9 cellular contexts compared by ENCODE assay signal in genomic region chr4:144654161-144654560, GRCh38. TPM values are rescaled to one million over a fixed set of nuclear protein-coding genes. Genes with fewer than 3 reads are reported as not detected.
"Had no signal": no experiment of that assay in that cellular context is flagged by ENCODE, and none has a peak within 500 bp of the region (broad histone marks: within the 10 kb centered on the region; RNA-seq: fewer than 3 reads in every experiment).

No MANE protein-coding gene starts in this region.

- FAIRE-seq: H1, H54, HTR-8/SVneo, K562 had no signal

- H3K4me2 ChIP-seq: GM23338 had no signal

- DNase-seq: H9, HCEC 1CT, IMR-90 had no signal

- ATAC-seq: GM23338, K562 had no signal

- H3K4me3 ChIP-seq: GM23338, K562 had no signal

- H2AFZ ChIP-seq: GM23338 had no signal

RNA-seq across cellular contexts. Expression of gene HHIP, which starts 8.2 kb away (rescaled TPM):
- total RNA-seq: HT-29 had no signal
- polyA plus RNA-seq: K562 had no signal
